In the genomic region with DNA sequence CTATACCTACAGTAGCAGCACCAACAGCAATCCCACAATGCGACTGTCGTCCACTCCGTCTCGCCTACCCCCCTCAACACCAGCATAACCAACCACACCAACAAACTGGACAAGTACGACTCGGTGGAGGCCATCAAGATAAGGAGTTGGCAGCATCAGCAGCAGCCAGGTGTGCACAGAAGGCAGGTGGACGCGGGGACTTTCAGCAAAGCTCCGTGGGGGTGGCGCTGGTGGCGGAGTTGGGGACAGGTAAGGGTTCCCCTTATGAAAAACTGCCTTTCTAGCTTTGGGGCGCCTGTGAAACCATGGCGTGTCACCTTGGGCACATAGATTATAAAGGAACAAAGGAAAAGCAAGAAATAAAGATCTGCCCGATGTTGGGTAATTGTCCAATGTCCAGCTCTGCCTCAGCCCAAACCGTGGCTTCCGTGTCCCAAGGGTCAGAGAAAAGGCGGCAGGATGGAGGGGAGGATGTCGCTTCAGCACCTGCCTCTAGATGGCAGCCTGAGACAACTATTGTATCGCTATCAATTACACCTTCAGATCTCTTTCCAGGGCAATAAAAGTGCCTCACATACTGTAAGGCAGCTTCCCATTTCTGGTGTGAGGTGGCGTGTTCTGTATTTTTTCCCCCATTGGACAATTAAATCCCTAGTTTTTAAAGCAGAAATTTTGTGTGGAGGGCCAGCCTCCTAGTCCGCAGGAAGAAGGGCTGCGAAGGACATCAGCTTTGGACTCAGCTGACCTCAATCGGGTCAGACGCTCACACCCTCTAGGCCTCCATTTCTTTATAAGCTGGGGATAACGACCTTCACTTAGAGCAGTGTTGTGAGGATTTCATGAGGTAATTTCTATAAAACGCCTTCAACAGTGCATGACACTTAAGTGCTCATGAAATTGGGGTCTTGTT, we compare ENCODE assay signal across 8 cellular contexts. TPM values are rescaled to one million over a fixed set of nuclear protein-coding genes. Genes with fewer than 3 reads are reported as not detected.
A peak's percentile ranks its signal among the peaks of the same experiment; 100 is the strongest.
DNase-seq lines count a peak whose midpoint lies in the region; ATAC-seq and TF ChIP-seq lines count a peak whose summit lies in the region.

No MANE protein-coding gene starts in this region.

- H3K4me3 Mint-ChIP-seq in natural killer cell = no peak overlapping the region

- ATAC-seq in GM19043 (IDR thresholded peaks at IDR 0.05; ENCODE audit: low read depth, unreplicated experiment) (peak; percentile 87), HG03280 (IDR thresholded peaks at IDR 0.05; ENCODE audit: unreplicated experiment) (peak; percentile 85), natural killer cell (peak in 1 of 3 donors; percentile 53), aorta (ENCODE audit: low FRiP score) (peak; percentile 78)

- no peaks in the 10 kb centered on the region for H3K9me3 Mint-ChIP-seq in natural killer cell

- H3K27ac Mint-ChIP-seq in natural killer cell = no peak overlapping the region

- 62% methylated on average over 25 of the region's 26 CpGs for WGBS in esophagus muscularis mucosa
- 56 to 57% methylated on average over 26 of the region's 26 CpGs for WGBS in aorta, 2 donors

- H3K9me3 ChIP-seq in esophagus muscularis mucosa (peaks cover 0 to 4% (median 2%) of the 10 kb centered on the region in 4 donors), aorta (ENCODE audit: control insufficient read depth, low read length) (no peaks in the 10 kb centered on the region)

- H3K4me3 ChIP-seq in esophagus muscularis mucosa = no peak overlapping the region
- H3K4me3 ChIP-seq in aorta (ENCODE audit: low read length in 2 of 2) = no peak overlapping the region

- no peak overlapping the region for H3K27ac ChIP-seq in esophagus muscularis mucosa (replicated peaks in 1 of 4)
- H3K27ac ChIP-seq in aorta (ENCODE audit: low read depth in 1 of 2, low read length in 2 of 2) = no peak overlapping the region

- intact Hi-C loops in esophagus muscularis mucosa (cut with DNase I) = no loop called here
- intact Hi-C loops in natural killer cell (cut with micrococcal nuclease) = no loop called here
- intact Hi-C loops in aorta (cut with DNase I) = no loop called here

- no peaks in the 10 kb centered on the region for H3K4me1 Mint-ChIP-seq in natural killer cell

- TF ChIP-seq POLR2A in esophagus muscularis mucosa (IDR thresholded peaks at IDR 0.05; ENCODE audit: low read depth) = no peak

- H3K36me3 Mint-ChIP-seq in natural killer cell = no peaks in the 10 kb centered on the region

- no peaks in the 10 kb centered on the region for H3K4me1 ChIP-seq in esophagus muscularis mucosa
- no peaks in the 10 kb centered on the region for H3K4me1 ChIP-seq in aorta (ENCODE audit: control insufficient read depth in 1 of 2, insufficient read depth in 2 of 2, low read length in 2 of 2)

- H3K27me3 Mint-ChIP-seq in natural killer cell (ENCODE audit: low read depth in 2 of 2) = no peaks in the 10 kb centered on the region

- H3K36me3 ChIP-seq in esophagus muscularis mucosa (no peaks in the 10 kb centered on the region), aorta (ENCODE audit: control insufficient read depth in 1 of 2, insufficient read depth in 2 of 2, low read length in 1 of 2) (no peaks in the 10 kb centered on the region)

- H3K27me3 ChIP-seq in esophagus muscularis mucosa (peaks cover 0 to 3% (median 0%) of the 10 kb centered on the region in 4 donors), aorta (ENCODE audit: control insufficient read depth in 1 of 2, insufficient read depth in 2 of 2, low read length in 1 of 2) (no peaks in the 10 kb centered on the region)

- no peak for TF ChIP-seq EP300 in esophagus muscularis mucosa (IDR thresholded peaks at IDR 0.05)

- DNase-seq in CMK (ENCODE audit: low read depth) (peak; percentile 14), NCI-H2196 treated with DMSO at 0.1 percent for 48 hours (lab: John Stamatoyannopoulos, UW; ENCODE audit: unreplicated experiment) (peak; percentile 36), esophagus muscularis mucosa (ENCODE audit: extremely low spot score) (no peak), natural killer cell (no peak), aorta (no peak)
- DNase-seq in activated CD4-positive, alpha-beta T cell treated with anti-CD3 and anti-CD28 coated beads for 48 hours = peak; percentile 56

- TF ChIP-seq CTCF in esophagus muscularis mucosa (IDR thresholded peaks at IDR 0.05) (peak; percentile 44 to 61 (median 49)), natural killer cell (IDR thresholded peaks at IDR 0.05) (peak; percentile 23)

RNA-seq across cellular contexts. Expression of a gene that starts 58.8 kb away (rescaled TPM):
- total RNA-seq in esophagus muscularis mucosa (10 to 100 TPM; 22.0 to 34.5 (median 33.8) TPM), natural killer cell (10 to 100 TPM; 55.7 to 78.4 (median 69.9) TPM), aorta (10 to 100 TPM; 38.9 to 45.5 TPM)
- 10 to 100 TPM; 16.2 to 19.9 TPM for polyA plus RNA-seq in aorta

RNA-seq across cellular contexts. Expression of a gene that starts 58.9 kb away (rescaled TPM):
- 10 to 100 TPM in 1 of 4 donors, 1 to 10 TPM in 3; 7.4 to 13.3 (median 8.2) TPM for total RNA-seq in esophagus muscularis mucosa
- 10 to 100 TPM in 1 of 3 donors, 1 to 10 TPM in 2; 8.0 to 10.6 (median 8.6) TPM for total RNA-seq in natural killer cell
- 1 to 10 TPM; 6.1 to 9.5 TPM for total RNA-seq in aorta
- 10 to 100 TPM; 11.8 to 17.9 TPM for polyA plus RNA-seq in aorta

Comparison
In these comparisons a context has a peak if more than half of its experiments do, and no peak if none do; other contexts are left out.
1. DNase-seq: peak in CMK (single experiment), NCI-H2196 treated with DMSO at 0.1 percent for 48 hours (single experiment) and activated CD4-positive, alpha-beta T cell treated with anti-CD3 and anti-CD28 coated beads for 48 hours (single experiment); none in esophagus muscularis mucosa (single experiment), natural killer cell (single experiment) and aorta (0 of 2).